Comparison of ENCODE assay signal across 2 cellular contexts in genomic region chr14:55354500-55354899, GRCh38.
A peak's percentile ranks its signal among the peaks of the same experiment; 100 is the strongest.
TF ChIP-seq lines count a peak whose summit lies in the region.

No MANE protein-coding gene starts in this region.

TF ChIP-seq in HEK293T, 16 proteins besides CTCF, POLR2A, EP300 and RAD21:
- TF ChIP-seq PKNOX1 (IDR thresholded peaks at IDR 0.05) (no peak), TARDBP (IDR thresholded peaks at IDR 0.05) (no peak), ARNT (IDR thresholded peaks at IDR 0.05) (no peak), FOXM1 (IDR thresholded peaks at IDR 0.05; ENCODE audit: borderline replicate concordance) (no peak), CTBP1 (IDR thresholded peaks at IDR 0.05; ENCODE audit: borderline replicate concordance) (no peak), HDGF (IDR thresholded peaks at IDR 0.05; ENCODE audit: borderline replicate concordance) (no peak), FOXK2 (IDR thresholded peaks at IDR 0.05) (no peak), LEF1 (IDR thresholded peaks at IDR 0.05; ENCODE audit: borderline replicate concordance) (no peak), FOXA1 (IDR thresholded peaks at IDR 0.05) (no peak), ELF4 (IDR thresholded peaks at IDR 0.05) (no peak), ZNF384 (IDR thresholded peaks at IDR 0.05) (no peak), L3MBTL2 (conservative IDR thresholded peaks at IDR 0.05) (no peak), SUZ12 (IDR thresholded peaks at IDR 0.05) (no peak)

TF ChIP-seq in HepG2, 621 proteins besides CTCF, POLR2A, EP300 and RAD21 (continued from another document):
- 0 out of 2 replicates have a peak, but pooled peaks have one; percentile 19 for TF ChIP-seq ARID4A (CRISPR knock-in tag; IDR thresholded peaks at IDR 0.05; ENCODE audit: borderline replicate concordance)
- no peak for TF ChIP-seq ARID2 (CRISPR knock-in tag; IDR thresholded peaks at IDR 0.05; ENCODE audit: borderline replicate concordance)
- peak; percentile 45; the same call in 1 of the 2 replicates for TF ChIP-seq ZBTB38 (CRISPR knock-in tag; IDR thresholded peaks at IDR 0.05)
- no peak for TF ChIP-seq ATF3 (CRISPR knock-in tag; IDR thresholded peaks at IDR 0.05)
- TF ChIP-seq ZFP82 (CRISPR knock-in tag; IDR thresholded peaks at IDR 0.05; ENCODE audit: borderline replicate concordance): no peak
- peak; percentile 48; the same call in 1 of the 2 replicates for TF ChIP-seq SMC3 (IDR thresholded peaks at IDR 0.05; ENCODE audit: low read length)
- TF ChIP-seq FUBP1 (CRISPR knock-in tag; IDR thresholded peaks at IDR 0.05; ENCODE audit: borderline replicate concordance): no peak
